ENCODE assay signal across 1 cellular context in the genomic region with DNA sequence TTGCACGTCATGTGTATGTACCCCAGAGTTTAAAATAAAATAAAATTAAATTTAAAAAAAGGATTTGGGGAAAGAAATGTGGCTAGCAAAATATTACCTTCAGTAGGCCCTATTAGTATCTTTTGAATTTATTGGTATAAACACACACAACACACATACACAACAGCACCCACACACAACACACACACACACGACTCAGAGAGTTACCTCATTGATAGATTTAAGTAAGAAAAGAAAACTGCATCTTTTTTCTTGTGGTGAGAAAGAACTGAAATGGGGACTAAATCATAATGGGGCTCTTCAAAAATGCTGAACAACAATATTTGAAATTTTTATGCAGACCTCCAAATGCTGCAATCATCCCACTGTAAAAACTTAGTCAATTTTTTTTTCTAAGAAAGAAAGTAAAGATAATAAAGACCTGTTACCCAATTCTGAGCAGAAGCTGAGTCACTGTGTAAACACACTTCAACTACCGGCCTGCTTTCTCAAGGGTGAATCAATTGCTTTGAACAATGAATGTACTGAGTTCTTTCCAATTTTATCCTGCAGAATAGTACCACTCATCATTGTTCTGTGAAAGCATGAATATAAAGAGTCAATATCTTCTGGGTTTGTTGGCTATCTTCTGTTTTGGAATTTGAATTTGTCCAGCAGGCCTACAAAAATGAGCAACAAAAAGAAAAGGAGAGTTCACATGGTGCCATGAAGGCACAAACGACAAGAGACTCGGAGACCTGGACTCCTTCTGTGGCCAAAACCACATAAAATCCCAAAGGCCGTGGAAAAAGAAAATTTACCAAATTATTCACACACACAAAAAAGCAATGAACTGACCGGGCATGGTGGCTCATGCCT.
TF ChIP-seq lines count a peak whose summit lies in the region.

No MANE protein-coding gene starts in this region.

TF ChIP-seq in HEK293, 187 proteins besides CTCF, POLR2A, EP300 and RAD21 (continued from another document):
- TF ChIP-seq, protein P1, sequence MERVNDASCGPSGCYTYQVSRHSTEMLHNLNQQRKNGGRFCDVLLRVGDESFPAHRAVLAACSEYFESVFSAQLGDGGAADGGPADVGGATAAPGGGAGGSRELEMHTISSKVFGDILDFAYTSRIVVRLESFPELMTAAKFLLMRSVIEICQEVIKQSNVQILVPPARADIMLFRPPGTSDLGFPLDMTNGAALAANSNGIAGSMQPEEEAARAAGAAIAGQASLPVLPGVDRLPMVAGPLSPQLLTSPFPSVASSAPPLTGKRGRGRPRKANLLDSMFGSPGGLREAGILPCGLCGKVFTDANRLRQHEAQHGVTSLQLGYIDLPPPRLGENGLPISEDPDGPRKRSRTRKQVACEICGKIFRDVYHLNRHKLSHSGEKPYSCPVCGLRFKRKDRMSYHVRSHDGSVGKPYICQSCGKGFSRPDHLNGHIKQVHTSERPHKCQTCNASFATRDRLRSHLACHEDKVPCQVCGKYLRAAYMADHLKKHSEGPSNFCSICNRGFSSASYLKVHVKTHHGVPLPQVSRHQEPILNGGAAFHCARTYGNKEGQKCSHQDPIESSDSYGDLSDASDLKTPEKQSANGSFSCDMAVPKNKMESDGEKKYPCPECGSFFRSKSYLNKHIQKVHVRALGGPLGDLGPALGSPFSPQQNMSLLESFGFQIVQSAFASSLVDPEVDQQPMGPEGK (tag by site-specific recombination; IDR thresholded peaks at IDR 0.05) = no peak
